In the genomic region with DNA sequence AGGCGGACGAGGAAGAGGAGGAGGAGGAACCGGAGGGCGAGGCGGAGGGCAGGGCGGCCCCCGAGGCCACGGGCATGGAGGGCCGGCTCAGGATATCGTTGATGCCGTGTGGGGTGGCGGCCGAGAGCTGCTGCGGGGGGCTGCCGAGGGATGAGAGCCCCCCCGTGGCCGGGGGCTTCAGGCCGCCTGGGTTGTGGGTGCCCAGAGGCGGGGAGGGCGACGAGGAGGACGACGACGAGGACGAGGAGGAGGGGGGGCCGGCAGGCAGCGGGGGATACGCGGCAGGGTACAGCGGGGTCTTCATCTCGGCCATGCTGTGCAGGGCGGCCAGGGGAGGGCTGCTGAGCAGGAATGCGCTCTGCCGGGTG, we compare ENCODE assay signal across 1 cellular context.
TF ChIP-seq lines count a peak whose summit lies in the region.

No MANE protein-coding gene starts in this region.

TF ChIP-seq in HEK293, 187 proteins besides CTCF, POLR2A, EP300 and RAD21 (continued from another document):
- TF ChIP-seq, protein P1, sequence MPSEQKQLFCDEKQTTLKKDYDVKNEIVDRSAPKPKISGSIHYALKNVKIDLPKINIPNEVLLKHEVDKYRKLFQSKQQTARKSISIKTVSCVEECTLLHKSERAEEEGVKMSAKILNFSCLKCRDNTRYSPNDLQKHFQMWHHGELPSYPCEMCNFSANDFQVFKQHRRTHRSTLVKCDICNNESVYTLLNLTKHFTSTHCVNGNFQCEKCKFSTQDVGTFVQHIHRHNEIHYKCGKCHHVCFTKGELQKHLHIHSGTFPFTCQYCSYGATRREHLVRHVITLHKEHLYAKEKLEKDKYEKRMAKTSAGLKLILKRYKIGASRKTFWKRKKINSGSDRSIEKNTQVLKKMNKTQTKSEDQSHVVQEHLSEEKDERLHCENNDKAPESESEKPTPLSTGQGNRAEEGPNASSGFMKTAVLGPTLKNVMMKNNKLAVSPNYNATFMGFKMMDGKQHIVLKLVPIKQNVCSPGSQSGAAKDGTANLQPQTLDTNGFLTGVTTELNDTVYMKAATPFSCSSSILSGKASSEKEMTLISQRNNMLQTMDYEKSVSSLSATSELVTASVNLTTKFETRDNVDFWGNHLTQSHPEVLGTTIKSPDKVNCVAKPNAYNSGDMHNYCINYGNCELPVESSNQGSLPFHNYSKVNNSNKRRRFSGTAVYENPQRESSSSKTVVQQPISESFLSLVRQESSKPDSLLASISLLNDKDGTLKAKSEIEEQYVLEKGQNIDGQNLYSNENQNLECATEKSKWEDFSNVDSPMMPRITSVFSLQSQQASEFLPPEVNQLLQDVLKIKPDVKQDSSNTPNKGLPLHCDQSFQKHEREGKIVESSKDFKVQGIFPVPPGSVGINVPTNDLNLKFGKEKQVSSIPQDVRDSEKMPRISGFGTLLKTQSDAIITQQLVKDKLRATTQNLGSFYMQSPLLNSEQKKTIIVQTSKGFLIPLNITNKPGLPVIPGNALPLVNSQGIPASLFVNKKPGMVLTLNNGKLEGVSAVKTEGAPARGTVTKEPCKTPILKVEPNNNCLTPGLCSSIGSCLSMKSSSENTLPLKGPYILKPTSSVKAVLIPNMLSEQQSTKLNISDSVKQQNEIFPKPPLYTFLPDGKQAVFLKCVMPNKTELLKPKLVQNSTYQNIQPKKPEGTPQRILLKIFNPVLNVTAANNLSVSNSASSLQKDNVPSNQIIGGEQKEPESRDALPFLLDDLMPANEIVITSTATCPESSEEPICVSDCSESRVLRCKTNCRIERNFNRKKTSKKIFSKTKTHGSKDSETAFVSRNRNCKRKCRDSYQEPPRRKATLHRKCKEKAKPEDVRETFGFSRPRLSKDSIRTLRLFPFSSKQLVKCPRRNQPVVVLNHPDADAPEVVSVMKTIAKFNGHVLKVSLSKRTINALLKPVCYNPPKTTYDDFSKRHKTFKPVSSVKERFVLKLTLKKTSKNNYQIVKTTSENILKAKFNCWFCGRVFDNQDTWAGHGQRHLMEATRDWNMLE (tag by site-specific recombination; conservative IDR thresholded peaks at IDR 0.05; ENCODE audit: low read depth): no peak
- TF ChIP-seq ZBTB17 (tag by site-specific recombination; IDR thresholded peaks at IDR 0.05) (no peak), ZNF335 (tag by site-specific recombination; conservative IDR thresholded peaks at IDR 0.05) (peak; percentile 45; the same call in 1 of the 2 replicates), SP3 (tag by site-specific recombination; IDR thresholded peaks at IDR 0.05) (peak; percentile 29; the same call in 1 of the 2 replicates), ZBTB20 (tag by site-specific recombination; IDR thresholded peaks at IDR 0.05) (peak; percentile 20; the same call in 1 of the 2 replicates)
